14 cellular contexts compared by ENCODE assay signal in genomic region chr2:109339519-109339991, GRCh38.
DNase-seq lines count a peak whose midpoint lies in the region; ATAC-seq, FAIRE-seq and TF ChIP-seq lines count a peak whose summit lies in the region.
"Had no signal": no experiment of that assay in that cellular context is flagged by ENCODE, and none has a peak within 500 bp of the region (broad histone marks: within the 10 kb centered on the region; RNA-seq: fewer than 3 reads in every experiment).

No MANE protein-coding gene starts in this region.

- H3K27me3 ChIP-seq in astrocyte (ENCODE audit: insufficient read depth, low read length) (no peaks in the 10 kb centered on the region), aorta (ENCODE audit: control insufficient read depth in 1 of 2, insufficient read depth in 2 of 2, low read length in 1 of 2) (no peaks in the 10 kb centered on the region)

- H2AFZ ChIP-seq in astrocyte (ENCODE audit: low read depth, low read length), result no peak overlapping the region

- ATAC-seq in aorta (ENCODE audit: low FRiP score), result no peak
- ATAC-seq in HG02678 (IDR thresholded peaks at IDR 0.05; ENCODE audit: unreplicated experiment), result no peak
- ATAC-seq: activated naive CD4-positive, alpha-beta T cell treated with anti-CD3 and anti-CD28 coated beads, Interleukin-2, amount 50 U/mL, for 72 hours; left cardiac atrium; naive thymus-derived CD8-positive, alpha-beta T cell had no signal

- DNase-seq in DMS79 (lab: John Stamatoyannopoulos, UW), result peak; percentile 29
- DNase-seq in HT1080 (ENCODE audit: low read depth), result peak; percentile 89
- peak; percentile 83 for DNase-seq in astrocyte (ENCODE audit: low read depth)
- peak; percentile 65 for DNase-seq in left kidney (ENCODE audit: low read depth, low spot score)
- DNase-seq in aorta, result no peak
- DNase-seq in KG1 (lab: John Stamatoyannopoulos, UW), result no peak
- DNase-seq in NCI-H1105 treated with DMSO at 0.1 percent for 48 hours (lab: John Stamatoyannopoulos, UW), result no peak
- DNase-seq: COR-L47; left cardiac atrium; naive thymus-derived CD8-positive, alpha-beta T cell; Right ventricle myocardium superior had no signal

- intact Hi-C loops in aorta (cut with DNase I), result no loop called here

- no peak for TF ChIP-seq CTCF in astrocyte (IDR thresholded peaks at IDR 0.05; ENCODE audit: insufficient read depth, low read depth, low read length)

- H3K27ac Mint-ChIP-seq in astrocyte (ENCODE audit: unreplicated experiment), result no peak overlapping the region
- H3K27ac Mint-ChIP-seq: activated naive CD4-positive, alpha-beta T cell treated with anti-CD3 and anti-CD28 coated beads, Interleukin-2, amount 50 U/mL, for 72 hours; dendritic cell treated with granulocyte-macrophage colony-stimulating factor and Interleukin-4, amounts not matched to agents 40 ng/mL and 50 ng/mL, for 4 days; naive thymus-derived CD8-positive, alpha-beta T cell had no signal

- no peak overlapping the region for H3K4me3 Mint-ChIP-seq in astrocyte (ENCODE audit: unreplicated experiment)
- H3K4me3 Mint-ChIP-seq: dendritic cell treated with granulocyte-macrophage colony-stimulating factor and Interleukin-4, amounts not matched to agents 40 ng/mL and 50 ng/mL, for 4 days; naive thymus-derived CD8-positive, alpha-beta T cell had no signal

- H3K4me1 ChIP-seq in astrocyte (ENCODE audit: insufficient read depth, low read length) (peaks cover 35% of the 10 kb centered on the region), aorta (ENCODE audit: control insufficient read depth in 1 of 2, insufficient read depth in 2 of 2, low read length in 2 of 2) (no peaks in the 10 kb centered on the region)

- H3K4me3 ChIP-seq in astrocyte (ENCODE audit: insufficient read depth, low read depth, low read length) (no peak overlapping the region), aorta (ENCODE audit: low read length in 2 of 2) (no peak overlapping the region)

- peaks cover 5% of the 10 kb centered on the region for H3K36me3 Mint-ChIP-seq in astrocyte (ENCODE audit: low read depth, unreplicated experiment)
- H3K36me3 Mint-ChIP-seq: activated naive CD4-positive, alpha-beta T cell treated with anti-CD3 and anti-CD28 coated beads, Interleukin-2, amount 50 U/mL, for 72 hours; naive thymus-derived CD8-positive, alpha-beta T cell had no signal

- H3K27ac ChIP-seq in astrocyte (ENCODE audit: low read depth, low read length), result no peak overlapping the region
- H3K27ac ChIP-seq in aorta (ENCODE audit: low read depth in 1 of 2, low read length in 2 of 2), result no peak overlapping the region

- H3K9me3 ChIP-seq in astrocyte (ENCODE audit: insufficient read depth, low read depth, low read length) (no peaks in the 10 kb centered on the region), aorta (ENCODE audit: control insufficient read depth, low read length) (no peaks in the 10 kb centered on the region)

- FAIRE-seq in astrocyte (lab: Jason Lieb, UNC), result no peak

- peaks cover 8% of the 10 kb centered on the region for H3K27me3 Mint-ChIP-seq in astrocyte (ENCODE audit: low read depth, unreplicated experiment)

- H3K9me3 Mint-ChIP-seq in astrocyte (ENCODE audit: unreplicated experiment), result peaks cover 4% of the 10 kb centered on the region
- H3K9me3 Mint-ChIP-seq: activated naive CD4-positive, alpha-beta T cell treated with anti-CD3 and anti-CD28 coated beads, Interleukin-2, amount 50 U/mL, for 72 hours; dendritic cell treated with granulocyte-macrophage colony-stimulating factor and Interleukin-4, amounts not matched to agents 40 ng/mL and 50 ng/mL, for 4 days; naive thymus-derived CD8-positive, alpha-beta T cell had no signal

- no peaks in the 10 kb centered on the region for H3K79me2 ChIP-seq in astrocyte (ENCODE audit: insufficient read depth, low read length)

- peaks cover 5% of the 10 kb centered on the region for H4K20me1 ChIP-seq in astrocyte (ENCODE audit: insufficient read depth, low read length)

- H3K36me3 ChIP-seq in astrocyte (ENCODE audit: insufficient read depth, low read length), result no peaks in the 10 kb centered on the region
- H3K36me3 ChIP-seq in aorta (ENCODE audit: control insufficient read depth in 1 of 2, insufficient read depth in 2 of 2, low read length in 1 of 2), result no peaks in the 10 kb centered on the region

- peaks cover 22% of the 10 kb centered on the region for H3K4me1 Mint-ChIP-seq in astrocyte (ENCODE audit: low read depth, unreplicated experiment)

- peak overlapping the region; percentile 17 for H3K9ac ChIP-seq in astrocyte (ENCODE audit: low read length)

- H3K4me2 ChIP-seq in astrocyte (ENCODE audit: low read length), result peak overlapping the region; percentile 20

- 71 to 83% methylated on average over 7 of the region's 7 CpGs for whole genome bisulfite sequencing in aorta, 2 donors

Comparison
In these comparisons a context has a peak if more than half of its experiments do, and no peak if none do; other contexts are left out.
1. DNase-seq: peak in DMS79 (single experiment), HT1080 (single experiment), astrocyte (single experiment) and left kidney (single experiment); none in aorta (0 of 2), KG1 (single experiment) and NCI-H1105 treated with DMSO at 0.1 percent for 48 hours (single experiment).